ENCODE assay signal across 1 cellular context in genomic region chr7:134356421-134356936, GRCh38.
TF ChIP-seq lines count a peak whose summit lies in the region.

No MANE protein-coding gene starts in this region.

TF ChIP-seq in liver, 16 proteins besides CTCF, POLR2A, EP300 and RAD21 (continued from another document):
- TF ChIP-seq, protein P1, sequence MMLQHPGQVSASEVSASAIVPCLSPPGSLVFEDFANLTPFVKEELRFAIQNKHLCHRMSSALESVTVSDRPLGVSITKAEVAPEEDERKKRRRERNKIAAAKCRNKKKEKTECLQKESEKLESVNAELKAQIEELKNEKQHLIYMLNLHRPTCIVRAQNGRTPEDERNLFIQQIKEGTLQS (IDR thresholded peaks at IDR 0.05) = no peak
- TF ChIP-seq SP1 (IDR thresholded peaks at IDR 0.05) (no peak), YY1 (IDR thresholded peaks at IDR 0.05) (no peak), JUND (IDR thresholded peaks at IDR 0.05) (no peak), RXRA (IDR thresholded peaks at IDR 0.05) (no peak), HNF4G (IDR thresholded peaks at IDR 0.05) (no peak), FOXA2 (IDR thresholded peaks at IDR 0.05) (no peak), HNF4A (conservative IDR thresholded peaks at IDR 0.05) (no peak), EGR1 (IDR thresholded peaks at IDR 0.05; ENCODE audit: low read depth in 2 of 2) (no peak), NR2F2 (IDR thresholded peaks at IDR 0.05) (no peak), FOXA1 (IDR thresholded peaks at IDR 0.05) (no peak)
- TF ChIP-seq, protein P2, sequence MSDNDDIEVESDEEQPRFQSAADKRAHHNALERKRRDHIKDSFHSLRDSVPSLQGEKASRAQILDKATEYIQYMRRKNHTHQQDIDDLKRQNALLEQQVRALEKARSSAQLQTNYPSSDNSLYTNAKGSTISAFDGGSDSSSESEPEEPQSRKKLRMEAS (IDR thresholded peaks at IDR 0.05) = no peak
- TF ChIP-seq, protein P3, sequence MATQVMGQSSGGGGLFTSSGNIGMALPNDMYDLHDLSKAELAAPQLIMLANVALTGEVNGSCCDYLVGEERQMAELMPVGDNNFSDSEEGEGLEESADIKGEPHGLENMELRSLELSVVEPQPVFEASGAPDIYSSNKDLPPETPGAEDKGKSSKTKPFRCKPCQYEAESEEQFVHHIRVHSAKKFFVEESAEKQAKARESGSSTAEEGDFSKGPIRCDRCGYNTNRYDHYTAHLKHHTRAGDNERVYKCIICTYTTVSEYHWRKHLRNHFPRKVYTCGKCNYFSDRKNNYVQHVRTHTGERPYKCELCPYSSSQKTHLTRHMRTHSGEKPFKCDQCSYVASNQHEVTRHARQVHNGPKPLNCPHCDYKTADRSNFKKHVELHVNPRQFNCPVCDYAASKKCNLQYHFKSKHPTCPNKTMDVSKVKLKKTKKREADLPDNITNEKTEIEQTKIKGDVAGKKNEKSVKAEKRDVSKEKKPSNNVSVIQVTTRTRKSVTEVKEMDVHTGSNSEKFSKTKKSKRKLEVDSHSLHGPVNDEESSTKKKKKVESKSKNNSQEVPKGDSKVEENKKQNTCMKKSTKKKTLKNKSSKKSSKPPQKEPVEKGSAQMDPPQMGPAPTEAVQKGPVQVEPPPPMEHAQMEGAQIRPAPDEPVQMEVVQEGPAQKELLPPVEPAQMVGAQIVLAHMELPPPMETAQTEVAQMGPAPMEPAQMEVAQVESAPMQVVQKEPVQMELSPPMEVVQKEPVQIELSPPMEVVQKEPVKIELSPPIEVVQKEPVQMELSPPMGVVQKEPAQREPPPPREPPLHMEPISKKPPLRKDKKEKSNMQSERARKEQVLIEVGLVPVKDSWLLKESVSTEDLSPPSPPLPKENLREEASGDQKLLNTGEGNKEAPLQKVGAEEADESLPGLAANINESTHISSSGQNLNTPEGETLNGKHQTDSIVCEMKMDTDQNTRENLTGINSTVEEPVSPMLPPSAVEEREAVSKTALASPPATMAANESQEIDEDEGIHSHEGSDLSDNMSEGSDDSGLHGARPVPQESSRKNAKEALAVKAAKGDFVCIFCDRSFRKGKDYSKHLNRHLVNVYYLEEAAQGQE (IDR thresholded peaks at IDR 0.05) = no peak
TF ChIP-seq in liver: peak in this region for 0.
